In the genomic region with DNA sequence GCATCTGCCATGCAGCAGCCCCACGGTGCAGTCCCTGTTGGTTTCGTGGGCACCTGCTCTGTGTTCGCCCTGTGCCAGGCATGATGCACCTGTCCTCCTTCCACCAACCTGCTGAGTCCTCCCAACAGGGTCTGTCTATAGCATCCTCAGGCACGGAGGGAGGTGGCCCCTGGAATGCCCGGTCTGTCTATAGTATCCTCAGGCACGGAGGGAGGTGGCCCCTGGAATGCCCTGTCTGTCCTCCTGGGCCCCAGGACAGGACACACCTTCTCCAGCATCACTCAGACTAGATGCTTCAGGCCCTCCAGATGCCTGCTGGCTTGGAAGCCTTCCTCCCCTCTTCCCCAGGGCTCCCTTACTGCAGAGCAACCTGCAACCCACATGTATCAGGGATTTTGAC, we compare ENCODE assay signal across 9 cellular contexts. TPM values are rescaled to one million over a fixed set of nuclear protein-coding genes. Genes with fewer than 3 reads are reported as not detected.
DNase-seq lines count a peak whose midpoint lies in the region; ATAC-seq and TF ChIP-seq lines count a peak whose summit lies in the region.
"Had no signal": no experiment of that assay in that cellular context is flagged by ENCODE, and none has a peak within 500 bp of the region (broad histone marks: within the 10 kb centered on the region; RNA-seq: fewer than 3 reads in every experiment).

No MANE protein-coding gene starts in this region.

- TF ChIP-seq CTCF in CD4-positive, alpha-beta T cell (IDR thresholded peaks at IDR 0.05) = no peak
- no peak for TF ChIP-seq CTCF in RWPE2 (IDR thresholded peaks at IDR 0.05; ENCODE audit: poor library complexity, severe bottlenecking)
- no peak for TF ChIP-seq CTCF in fibroblast of lung (conservative IDR thresholded peaks at IDR 0.05 in 1 of 2, IDR thresholded peaks at IDR 0.05 in 1 of 2; ENCODE audit: low read depth in 1 of 2, low read length in 2 of 2)
- TF ChIP-seq CTCF in psoas muscle (IDR thresholded peaks at IDR 0.05) = no peak
- TF ChIP-seq CTCF in glutamatergic neuron (IDR thresholded peaks at IDR 0.05; ENCODE audit: partially characterized antibody, unreplicated experiment) = no peak

- intact Hi-C loops in CD4-positive, alpha-beta T cell (cut with DNase I, micrococcal nuclease) = no loop called here
- intact Hi-C loops in psoas muscle (cut with DNase I) = no loop called here

- H3K27ac Mint-ChIP-seq in CD4-positive, alpha-beta T cell = peak overlapping the region; percentile 72
- H3K27ac Mint-ChIP-seq in glutamatergic neuron (ENCODE audit: unreplicated experiment) = no peak overlapping the region

- no peak overlapping the region for H2AFZ ChIP-seq in fibroblast of lung (ENCODE audit: low read length)

- no peak for DNase-seq in CD4-positive, alpha-beta T cell
- DNase-seq in RWPE2 (ENCODE audit: low spot score) (no peak), fibroblast of lung (ENCODE audit: low read depth in 2 of 2) (no peak), psoas muscle (no peak), glutamatergic neuron (no peak), GM19238 (ENCODE audit: insufficient read length, low spot score) (no peak), NCI-H2029 (lab: John Stamatoyannopoulos, UW) (no peak)
- DNase-seq: NCI-H1092 treated with DMSO at 0.1 percent for 48 hours had no signal

- H3K4me2 ChIP-seq in fibroblast of lung (ENCODE audit: extremely low read depth, insufficient read depth, low read length) = no peak overlapping the region

- no peaks in the 10 kb centered on the region for H3K9me3 Mint-ChIP-seq in CD4-positive, alpha-beta T cell
- peaks cover 5% of the 10 kb centered on the region for H3K9me3 Mint-ChIP-seq in glutamatergic neuron (ENCODE audit: unreplicated experiment)

- H3K4me3 ChIP-seq in RWPE2 (ENCODE audit: severe bottlenecking) = no peak overlapping the region
- no peak overlapping the region for H3K4me3 ChIP-seq in fibroblast of lung (replicated peaks in 1 of 4; ENCODE audit: control extremely low read depth in 1 of 4, insufficient read depth in 1 of 4, low read depth in 3 of 4, low read length in 4 of 4)
- peak overlapping the region; percentile 4 for H3K4me3 ChIP-seq in psoas muscle

- H3K27ac ChIP-seq in CD4-positive, alpha-beta T cell (ENCODE audit: low read depth, low read length) = peak overlapping the region; percentile 10
- peak overlapping the region; percentile 100 for H3K27ac ChIP-seq in RWPE2 (ENCODE audit: poor library complexity, severe bottlenecking)
- H3K27ac ChIP-seq in fibroblast of lung (ENCODE audit: insufficient read depth, low read length) = peak overlapping the region; percentile 65
- peak overlapping the region; percentile 76 for H3K27ac ChIP-seq in psoas muscle

- peaks cover 78% of the 10 kb centered on the region for H3K36me3 Mint-ChIP-seq in CD4-positive, alpha-beta T cell (ENCODE audit: low read depth)
- peaks cover 6% of the 10 kb centered on the region for H3K36me3 Mint-ChIP-seq in glutamatergic neuron (ENCODE audit: unreplicated experiment)

- H3K27me3 Mint-ChIP-seq in CD4-positive, alpha-beta T cell = no peaks in the 10 kb centered on the region
- peaks cover 6% of the 10 kb centered on the region for H3K27me3 Mint-ChIP-seq in glutamatergic neuron (ENCODE audit: unreplicated experiment)

- POLR2A ChIA-PET in CD4-positive, alpha-beta T cell (lab: Charles Lee) = no interaction called here

- peaks cover 40% of the 10 kb centered on the region for H3K4me1 Mint-ChIP-seq in CD4-positive, alpha-beta T cell (ENCODE audit: low read depth)
- peaks cover 8% of the 10 kb centered on the region for H3K4me1 Mint-ChIP-seq in glutamatergic neuron (ENCODE audit: low read depth, unreplicated experiment)

- H3K36me3 ChIP-seq in RWPE2 (ENCODE audit: low read depth) (peaks cover 93% of the 10 kb centered on the region), fibroblast of lung (ENCODE audit: control insufficient read depth, insufficient read depth, low read length) (peaks cover 32% of the 10 kb centered on the region), psoas muscle (ENCODE audit: insufficient read depth in 1 of 2, low read depth in 1 of 2) (peaks cover 0 to 39% of the 10 kb centered on the region in 2 donors)

- no peak for ATAC-seq in CD4-positive, alpha-beta T cell (ENCODE audit: poor library complexity)
- ATAC-seq in RWPE2 (ENCODE audit: low read depth) (peak; percentile 0; the same call in 1 of the 3 replicates), psoas muscle (no peak), GM19324 (IDR thresholded peaks at IDR 0.05; ENCODE audit: low FRiP score, unreplicated experiment) (no peak)

- H4K20me1 ChIP-seq in fibroblast of lung (ENCODE audit: control insufficient read depth, extremely low read depth, insufficient read depth, low read length) = no peaks in the 10 kb centered on the region

- 76 to 83% (median 78%) methylated on average over 6 of the region's 6 CpGs for WGBS in psoas muscle, 3 donors

- H3K4me3 Mint-ChIP-seq in CD4-positive, alpha-beta T cell = no peak overlapping the region
- no peak overlapping the region for H3K4me3 Mint-ChIP-seq in glutamatergic neuron (ENCODE audit: unreplicated experiment)

- no peaks in the 10 kb centered on the region for H3K9me3 ChIP-seq in CD4-positive, alpha-beta T cell (ENCODE audit: control insufficient read depth, low read length)
- H3K9me3 ChIP-seq in RWPE2 (ENCODE audit: severe bottlenecking) (no peaks in the 10 kb centered on the region), fibroblast of lung (ENCODE audit: control insufficient read depth, insufficient read depth, low read depth, low read length) (no peaks in the 10 kb centered on the region), psoas muscle (no peaks in the 10 kb centered on the region)

- no peaks in the 10 kb centered on the region for H3K27me3 ChIP-seq in CD4-positive, alpha-beta T cell (ENCODE audit: control insufficient read depth, insufficient read depth, low read length)
- H3K27me3 ChIP-seq in RWPE2 (ENCODE audit: insufficient read depth, poor library complexity, severe bottlenecking) (no peaks in the 10 kb centered on the region), fibroblast of lung (ENCODE audit: control insufficient read depth, insufficient read depth, low read length) (no peaks in the 10 kb centered on the region), psoas muscle (ENCODE audit: insufficient read depth in 3 of 3, low read length in 2 of 3) (no peaks in the 10 kb centered on the region)

- H3K9ac ChIP-seq in fibroblast of lung (ENCODE audit: insufficient read depth, low read length) = no peak overlapping the region

- H3K4me1 ChIP-seq in RWPE2 (ENCODE audit: insufficient read depth, poor library complexity, severe bottlenecking) (peaks cover 38% of the 10 kb centered on the region), fibroblast of lung (ENCODE audit: control insufficient read depth, extremely low read depth, insufficient read depth, low read length) (peaks cover 29% of the 10 kb centered on the region), psoas muscle (peaks cover 55% of the 10 kb centered on the region)

- CTCF ChIA-PET in CD4-positive, alpha-beta T cell (lab: Charles Lee) = no interaction called here

- H3K79me2 ChIP-seq in fibroblast of lung (ENCODE audit: control insufficient read depth, insufficient read depth, low read length) = peaks cover 56% of the 10 kb centered on the region

RNA-seq across cellular contexts. Expression of a gene that starts 9.9 kb away (rescaled TPM):
- total RNA-seq in CD4-positive, alpha-beta T cell = 1 to 10 TPM; 1.6 to 2.6 TPM
- total RNA-seq in fibroblast of lung (12.3 and 20.0 TPM in 2 replicates), psoas muscle (10 to 100 TPM; 11.0 to 36.6 (median 29.9) TPM), glutamatergic neuron (ENCODE audit: unreplicated experiment) (4.4 TPM)
- polyA plus RNA-seq in fibroblast of lung (9.8 and 17.7 TPM in 2 replicates), psoas muscle (10 to 100 TPM; 16.7 to 45.0 (median 20.0) TPM)
- polyA plus RNA-seq in fibroblast of lung (2012) = 11.0 and 19.7 TPM in 2 replicates
- polyA minus RNA-seq in fibroblast of lung (ENCODE audit: low replicate concordance) = 11.7 and 28.1 TPM in 2 replicates

RNA-seq across cellular contexts. Expression of a gene that starts 29.0 kb away (rescaled TPM):
- 10 to 100 TPM; 35.0 to 35.8 TPM for total RNA-seq in CD4-positive, alpha-beta T cell
- total RNA-seq in fibroblast of lung (26.1 and 28.5 TPM in 2 replicates), psoas muscle (10 to 100 TPM; 12.2 to 22.4 (median 18.3) TPM), glutamatergic neuron (ENCODE audit: unreplicated experiment) (93.0 TPM)
- polyA plus RNA-seq in fibroblast of lung (35.4 and 45.0 TPM in 2 replicates), psoas muscle (10 to 100 TPM; 11.6 to 71.5 (median 16.4) TPM)
- polyA plus RNA-seq in fibroblast of lung (2012) = 30.1 and 35.8 TPM in 2 replicates
- 108 and 129 TPM in 2 replicates for polyA minus RNA-seq in fibroblast of lung (ENCODE audit: low replicate concordance)

RNA-seq across cellular contexts. Expression of a gene that starts 29.2 kb away (rescaled TPM):
- 1 to 10 TPM; 2.8 to 4.7 TPM for total RNA-seq in CD4-positive, alpha-beta T cell
- total RNA-seq in fibroblast of lung = 7.4 and 12.4 TPM in 2 replicates
- polyA plus RNA-seq in fibroblast of lung = 4.7 and 6.2 TPM in 2 replicates
- polyA plus RNA-seq in fibroblast of lung (2012) = 4.7 and 5.2 TPM in 2 replicates
- 8.8 and 10.2 TPM in 2 replicates for polyA minus RNA-seq in fibroblast of lung (ENCODE audit: low replicate concordance)
- total RNA-seq in psoas muscle = 1 to 10 TPM; 6.4 to 8.9 (median 7.1) TPM
- polyA plus RNA-seq in psoas muscle = 10 to 100 TPM in 1 of 3 donors, 1 to 10 TPM in 2; 7.2 to 12.0 (median 7.9) TPM
- 19.5 TPM for total RNA-seq in glutamatergic neuron (ENCODE audit: unreplicated experiment)

RNA-seq across cellular contexts. Expression of a gene that starts 36.5 kb away (rescaled TPM):
- total RNA-seq in CD4-positive, alpha-beta T cell = 1 to 10 TPM; 7.4 to 7.8 TPM
- total RNA-seq in fibroblast of lung (24.9 and 29.9 TPM in 2 replicates), psoas muscle (1 to 10 TPM; 4.5 to 9.0 (median 6.5) TPM), glutamatergic neuron (ENCODE audit: unreplicated experiment) (16.6 TPM)
- polyA plus RNA-seq in fibroblast of lung (31.4 and 37.5 TPM in 2 replicates), psoas muscle (10 to 100 TPM in 2 of 3 donors, 1 to 10 TPM in 1; 6.2 to 14.0 (median 12.2) TPM)
- polyA plus RNA-seq in fibroblast of lung (2012) = 23.0 and 29.2 TPM in 2 replicates
- polyA minus RNA-seq in fibroblast of lung (ENCODE audit: low replicate concordance) = 59.3 and 75.8 TPM in 2 replicates

RNA-seq across cellular contexts. Expression of a gene that starts 36.6 kb away (rescaled TPM):
- total RNA-seq in CD4-positive, alpha-beta T cell = 10 to 100 TPM; 43.0 to 43.9 TPM
- total RNA-seq in fibroblast of lung (28.5 and 31.4 TPM in 2 replicates), psoas muscle (10 to 100 TPM; 17.2 to 25.9 (median 25.4) TPM), glutamatergic neuron (ENCODE audit: unreplicated experiment) (63.6 TPM)
- polyA plus RNA-seq in fibroblast of lung (28.8 and 65.8 TPM in 2 replicates), psoas muscle (10 to 100 TPM in 2 of 3 donors, 1 to 10 TPM in 1; 9.8 to 28.1 (median 18.6) TPM)
- polyA plus RNA-seq in fibroblast of lung (2012) = 21.2 and 43.4 TPM in 2 replicates
- polyA minus RNA-seq in fibroblast of lung (ENCODE audit: low replicate concordance) = 221 and 261 TPM in 2 replicates

Comparison
In these comparisons a context has a peak if more than half of its experiments do, and no peak if none do; other contexts are left out.
1. H3K27ac ChIP-seq: peak in every context shown above with its lines; median percentile 100 in RWPE2; 76 in psoas muscle; 65 in fibroblast of lung; 10 in CD4-positive, alpha-beta T cell.